In the genomic region with DNA sequence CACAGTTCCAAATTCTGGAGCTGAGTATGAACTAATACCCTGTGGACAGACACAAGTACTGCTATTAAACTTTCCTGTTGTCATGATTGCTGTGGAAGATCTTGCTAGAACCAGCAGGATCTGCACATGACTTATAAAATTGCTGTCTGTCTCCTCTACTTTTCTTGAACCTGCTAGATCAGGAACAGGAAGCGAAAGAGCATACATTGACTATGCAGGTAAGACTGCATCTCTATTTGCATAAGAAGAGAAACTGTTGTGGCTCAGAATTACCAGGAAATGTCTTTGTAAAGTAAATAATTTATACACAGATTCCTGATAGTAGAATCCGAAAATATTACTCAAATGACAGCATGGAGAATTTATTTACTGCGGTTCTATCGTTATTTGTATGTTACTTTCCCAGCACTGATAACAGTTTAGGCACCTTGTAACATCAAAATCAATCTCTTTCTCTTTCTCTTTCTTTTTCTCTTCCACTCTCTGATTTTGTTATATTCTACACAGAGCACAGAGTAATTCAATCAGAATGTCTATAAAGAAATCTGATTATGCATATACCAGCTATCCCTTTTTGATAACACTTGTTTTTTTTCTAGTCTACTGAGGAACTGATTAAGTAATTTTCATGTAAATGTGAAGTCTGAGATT, we compare ENCODE assay signal across 13 cellular contexts.
DNase-seq lines count a peak whose midpoint lies in the region; ATAC-seq and TF ChIP-seq lines count a peak whose summit lies in the region.
"Had no signal": no experiment of that assay in that cellular context is flagged by ENCODE, and none has a peak within 500 bp of the region (broad histone marks: within the 10 kb centered on the region; RNA-seq: fewer than 3 reads in every experiment).

No MANE protein-coding gene starts in this region.

- TF ChIP-seq CTCF in GM20000 (IDR thresholded peaks at IDR 0.05; ENCODE audit: extremely low read depth, missing control alignments) (no peak), A673 (conservative IDR thresholded peaks at IDR 0.05; ENCODE audit: low read depth, low read length) (no peak), right atrium auricular region (IDR thresholded peaks at IDR 0.05) (no peak)

- no peak overlapping the region for H3K9ac ChIP-seq in HUES6 (ENCODE audit: low read length)

- H3K27me3 ChIP-seq in HUES6 (ENCODE audit: control insufficient read depth, insufficient read depth, low read length) (no peaks in the 10 kb centered on the region), A673 (replicated peaks; ENCODE audit: insufficient read depth, low read depth, low read length, poor library complexity) (peaks cover under 1% of the 10 kb centered on the region), right atrium auricular region (no peaks in the 10 kb centered on the region)

- H3K4me3 ChIP-seq in HUES6 (ENCODE audit: low read depth, low read length) = no peak overlapping the region
- no peak overlapping the region for H3K4me3 ChIP-seq in A673 (ENCODE audit: low read depth, low read length, poor library complexity, severe bottlenecking)
- H3K4me3 ChIP-seq in right atrium auricular region = no peak overlapping the region
- H3K4me3 ChIP-seq: lung had no signal

- CTCF ChIA-PET in A673 (lab: Charles Lee) = no interaction called here

- BruUV-seq in A673 (replicated peaks; lab: Mats Ljungman, UMichigan) = no TSS peak

- DNase-seq in GM20000 (ENCODE audit: low spot score) (peak; percentile 7), A673 (ENCODE audit: low spot score) (no peak), right atrium auricular region (ENCODE audit: low spot score) (no peak), kidney glomerular epithelial cell (lab: John Stamatoyannopoulos, UW) (no peak), AG20443 (ENCODE audit: low spot score) (no peak)
- DNase-seq: activated effector memory CD4-positive, alpha-beta T cell treated with Interleukin-2 at 50 U/mL for 16 hours; central memory CD4-positive, alpha-beta T cell; NCI-H2081 had no signal

- H3K9me3 ChIP-seq in HUES6 (ENCODE audit: control insufficient read depth, insufficient read depth, low read depth, low read length) (no peaks in the 10 kb centered on the region), A673 (ENCODE audit: low read depth, low read length, poor library complexity, severe bottlenecking) (no peaks in the 10 kb centered on the region), right atrium auricular region (no peaks in the 10 kb centered on the region)

- POLR2A ChIA-PET in A673 (lab: Charles Lee; ENCODE audit: low non-redundant PET) = no interaction called here

- H3K4me1 ChIP-seq in HUES6 (ENCODE audit: control insufficient read depth, insufficient read depth, low read length) (peaks cover 17% of the 10 kb centered on the region), A673 (ENCODE audit: insufficient read depth, low read length, poor library complexity, severe bottlenecking) (peaks cover 8% of the 10 kb centered on the region), right atrium auricular region (no peaks in the 10 kb centered on the region)

- ATAC-seq in GM18502 (IDR thresholded peaks at IDR 0.05; ENCODE audit: poor library complexity, unreplicated experiment) = peak; percentile 85
- peak; percentile 71 for ATAC-seq in HG02938 (IDR thresholded peaks at IDR 0.05; ENCODE audit: unreplicated experiment)
- ATAC-seq: Panc1 had no signal

- peak overlapping the region; percentile 40; the same call in 1 of the 2 replicates for H3K27ac ChIP-seq in HUES6 (ENCODE audit: low read depth, low read length)
- no peak overlapping the region for H3K27ac ChIP-seq in A673 (ENCODE audit: low read depth, low read length, poor library complexity, severe bottlenecking)
- no peak overlapping the region for H3K27ac ChIP-seq in right atrium auricular region

- intact Hi-C loops in A673 (cut with micrococcal nuclease; ENCODE audit: unreplicated experiment) = no loop called here

- H3K36me3 ChIP-seq in HUES6 (ENCODE audit: control insufficient read depth, insufficient read depth, low read length) (no peaks in the 10 kb centered on the region), A673 (ENCODE audit: insufficient read depth, low read length, poor library complexity, severe bottlenecking) (no peaks in the 10 kb centered on the region), right atrium auricular region (no peaks in the 10 kb centered on the region)
